In genomic region chr1:218330043-218330623, GRCh38 we compare ENCODE assay signal across 8 cellular contexts. TPM values are rescaled to one million over a fixed set of nuclear protein-coding genes. Genes with fewer than 3 reads are reported as not detected.
A peak's percentile ranks its signal among the peaks of the same experiment; 100 is the strongest.
DNase-seq lines count a peak whose midpoint lies in the region; ATAC-seq, FAIRE-seq and TF ChIP-seq lines count a peak whose summit lies in the region.

No MANE protein-coding gene starts in this region.

- H3K18ac ChIP-seq in neuronal stem cell (ENCODE audit: low read length) = no peak overlapping the region

- ATAC-seq in GM18498 (IDR thresholded peaks at IDR 0.05; ENCODE audit: unreplicated experiment) (peak; percentile 60), HG03442 (IDR thresholded peaks at IDR 0.05; ENCODE audit: unreplicated experiment) (peak; percentile 66)

- peak; percentile 54 for FAIRE-seq in endothelial cell of umbilical vein (lab: Jason Lieb, UNC)

- H2AK5ac ChIP-seq in neuronal stem cell (ENCODE audit: low read depth, low read length) = no peak overlapping the region

- POLR2A ChIA-PET in endothelial cell of umbilical vein (lab: Charles Lee) = no interaction called here

- no peak overlapping the region for H3K4ac ChIP-seq in neuronal stem cell (ENCODE audit: low read length)

- TF ChIP-seq POLR2A in endothelial cell of umbilical vein (IDR thresholded peaks at IDR 0.05; ENCODE audit: low read depth, low read length) = no peak

- dilution Hi-C loops in endothelial cell of umbilical vein (cut with MboI; ENCODE audit: extremely low pct_ligation_motif_present, low sequenced_read_pairs) = no loop called here

- no peak overlapping the region for H2BK120ac ChIP-seq in neuronal stem cell (ENCODE audit: low read depth, low read length)

- no peak overlapping the region for H2BK15ac ChIP-seq in neuronal stem cell (ENCODE audit: low read length)

- no peak overlapping the region for H2BK12ac ChIP-seq in neuronal stem cell (ENCODE audit: low read length)

- no TSS peak for BruUV-seq in endothelial cell of umbilical vein (replicated peaks; lab: Mats Ljungman, UMichigan)

- H3K9ac ChIP-seq in OCI-LY1 (ENCODE audit: low read length) = no peak overlapping the region
- H3K9ac ChIP-seq in endothelial cell of umbilical vein (replicated peaks; ENCODE audit: extremely low read depth, insufficient read depth, low read length) = peak overlapping the region; percentile 2
- no peak overlapping the region for H3K9ac ChIP-seq in neuronal stem cell (ENCODE audit: low read depth, low read length, poor library complexity)

- no peaks in the 10 kb centered on the region for H3K79me1 ChIP-seq in neuronal stem cell (ENCODE audit: low read depth, low read length)

- H3K27ac ChIP-seq in ACC112 (ENCODE audit: low read depth, low read length) (no peak overlapping the region), OCI-LY1 (ENCODE audit: low read depth, low read length, poor library complexity, severe bottlenecking) (no peak overlapping the region), endothelial cell of umbilical vein (ENCODE audit: insufficient read depth, low read depth, low read length) (no peak overlapping the region), osteoblast (ENCODE audit: low read depth, low read length) (peak overlapping the region; percentile 36), neuronal stem cell (replicated peaks; ENCODE audit: low read length) (no peak overlapping the region)

- H3K9me3 ChIP-seq in OCI-LY1 (ENCODE audit: low read length) = no peaks in the 10 kb centered on the region
- H3K9me3 ChIP-seq in endothelial cell of umbilical vein (replicated peaks; ENCODE audit: control insufficient read depth, insufficient read depth, low read length) = no peaks in the 10 kb centered on the region
- H3K9me3 ChIP-seq in osteoblast (ENCODE audit: low read depth, low read length) = no peaks in the 10 kb centered on the region
- no peaks in the 10 kb centered on the region for H3K9me3 ChIP-seq in neuronal stem cell (replicated peaks in 1 of 2; ENCODE audit: control insufficient read depth in 2 of 2, insufficient read depth in 1 of 2, low read depth in 1 of 2, low read length in 2 of 2)

- TF ChIP-seq CTCF in OCI-LY1 (IDR thresholded peaks at IDR 0.05; ENCODE audit: low read length) (peak; percentile 69; the same call in 1 of the 2 replicates), endothelial cell of umbilical vein (IDR thresholded peaks at IDR 0.05; ENCODE audit: extremely low read depth in 1 of 2, insufficient read depth in 1 of 2, low read depth in 1 of 2, low read length in 2 of 2) (peak; percentile 20 to 32), osteoblast (IDR thresholded peaks at IDR 0.05; ENCODE audit: extremely low read depth, low read depth, low read length) (peak; percentile 56)

- H3K36me3 ChIP-seq in ACC112 (ENCODE audit: insufficient read depth, low read length) (no peaks in the 10 kb centered on the region), OCI-LY1 (ENCODE audit: insufficient read depth, low read length) (peaks cover 14% of the 10 kb centered on the region; the same call in 1 of the 2 replicates), endothelial cell of umbilical vein (ENCODE audit: control insufficient read depth in 2 of 2, extremely low read depth in 1 of 2, insufficient read depth in 2 of 2, low read length in 2 of 2) (no peaks in the 10 kb centered on the region), osteoblast (ENCODE audit: insufficient read depth, low read length) (no peaks in the 10 kb centered on the region), neuronal stem cell (replicated peaks in 1 of 2; ENCODE audit: control insufficient read depth in 2 of 2, insufficient read depth in 2 of 2, low read length in 2 of 2) (peaks cover 0 to 28% of the 10 kb centered on the region in 2 donors)

- no peaks in the 10 kb centered on the region for H3K79me2 ChIP-seq in ACC112 (ENCODE audit: control insufficient read depth, insufficient read depth, low read length, unreplicated experiment)
- no peaks in the 10 kb centered on the region for H3K79me2 ChIP-seq in OCI-LY1 (ENCODE audit: insufficient read depth, low read length)
- peaks cover 2% of the 10 kb centered on the region for H3K79me2 ChIP-seq in endothelial cell of umbilical vein (ENCODE audit: control insufficient read depth, insufficient read depth, low read length)
- H3K79me2 ChIP-seq in osteoblast (ENCODE audit: insufficient read depth, low read length) = no peaks in the 10 kb centered on the region

- H3K23ac ChIP-seq in neuronal stem cell (ENCODE audit: low read depth, low read length, poor library complexity) = no peak overlapping the region

- WGBS in neuronal stem cell (ENCODE audit: extremely low coverage in 2 of 2, insufficient read length in 2 of 2, insufficient replicate concordance in 1 of 2), 2 donors = no CpG with 5 or more reads among the region's 4 CpGs

- no peaks in the 10 kb centered on the region for H3F3A ChIP-seq in OCI-LY1 (ENCODE audit: insufficient read depth, low read length)

- CTCF ChIA-PET in endothelial cell of umbilical vein (lab: Charles Lee) = interaction anchor here (0.6 to 6.0 kb wide), 54 partner anchors 9 to 1483 kb away, joined by 3 to 55 read pairs (median 3); partner anchors contain the start of gene RRP15

- H4K91ac ChIP-seq in neuronal stem cell (ENCODE audit: low read depth, low read length, poor library complexity) = no peak overlapping the region

- no peaks in the 10 kb centered on the region for H3K9me1 ChIP-seq in endothelial cell of umbilical vein (replicated peaks; ENCODE audit: control insufficient read depth, extremely low read depth, insufficient read depth, low read length)

- H3K4me1 ChIP-seq in ACC112 (ENCODE audit: control insufficient read depth, insufficient read depth, low read length, unreplicated experiment) (peaks cover 5% of the 10 kb centered on the region), OCI-LY1 (ENCODE audit: insufficient read depth, low read length, severe bottlenecking) (no peaks in the 10 kb centered on the region), endothelial cell of umbilical vein (ENCODE audit: control insufficient read depth, extremely low read depth, insufficient read depth, low read length) (peaks cover 2% of the 10 kb centered on the region), osteoblast (ENCODE audit: insufficient read depth, low read length) (no peaks in the 10 kb centered on the region), neuronal stem cell (ENCODE audit: control insufficient read depth in 2 of 2, insufficient read depth in 1 of 2, low read depth in 1 of 2, low read length in 2 of 2) (no peaks in the 10 kb centered on the region)

- no peak overlapping the region for H2BK5ac ChIP-seq in neuronal stem cell (ENCODE audit: low read length)

- H3K4me3 ChIP-seq in ACC112 (ENCODE audit: low read depth, low read length) = peak overlapping the region; percentile 52; the same call in 1 of the 2 replicates
- H3K4me3 ChIP-seq in OCI-LY1 (ENCODE audit: low read depth, low read length, poor library complexity, severe bottlenecking) = no peak overlapping the region
- H3K4me3 ChIP-seq in endothelial cell of umbilical vein (replicated peaks in 1 of 3; ENCODE audit: insufficient read depth in 1 of 3, low read depth in 1 of 3, low read length in 3 of 3) = no peak overlapping the region
- no peak overlapping the region for H3K4me3 ChIP-seq in osteoblast (ENCODE audit: insufficient read depth, low read length)
- H3K4me3 ChIP-seq in neuronal stem cell (ENCODE audit: low read length in 2 of 2) = no peak overlapping the region

- no peak overlapping the region for H3K14ac ChIP-seq in neuronal stem cell (ENCODE audit: low read length)

- H4K8ac ChIP-seq in neuronal stem cell (ENCODE audit: low read depth, low read length) = no peak overlapping the region

- H4K20me1 ChIP-seq in OCI-LY1 (ENCODE audit: insufficient read depth, low read length) = no peaks in the 10 kb centered on the region
- H4K20me1 ChIP-seq in endothelial cell of umbilical vein (replicated peaks; ENCODE audit: control insufficient read depth, extremely low read depth, insufficient read depth, low read length) = no peaks in the 10 kb centered on the region
- no peaks in the 10 kb centered on the region for H4K20me1 ChIP-seq in osteoblast (ENCODE audit: insufficient read depth, low read length)

- no peak overlapping the region for H3K4me2 ChIP-seq in OCI-LY1 (ENCODE audit: low read length)
- H3K4me2 ChIP-seq in endothelial cell of umbilical vein (ENCODE audit: insufficient read depth, low read length) = no peak overlapping the region
- H3K4me2 ChIP-seq in osteoblast (ENCODE audit: insufficient read depth, low read length) = no peak overlapping the region
- no peak overlapping the region for H3K4me2 ChIP-seq in neuronal stem cell (ENCODE audit: insufficient read depth, low read length, poor library complexity, severe bottlenecking)

- intact Hi-C loops in endothelial cell of umbilical vein (cut with micrococcal nuclease) = loop anchor here (1.0 to 10.0 kb wide), 10 partner anchors 262 to 1331 kb away; no protein-coding TSS in a partner anchor

- DNase-seq in endothelial cell of umbilical vein (ENCODE audit: low read depth, low spot score) = peak; percentile 64
- no peak for DNase-seq in osteoblast (ENCODE audit: insufficient read length, low spot score, missing footprints)
- no peak for DNase-seq in middle frontal gyrus (ENCODE audit: extremely low spot score, low spot score)
- no peak for DNase-seq in neuronal stem cell (ENCODE audit: low spot score)

- peak overlapping the region; percentile 39 for H2AFZ ChIP-seq in ACC112 (ENCODE audit: low read length, unreplicated experiment)
- H2AFZ ChIP-seq in OCI-LY1 (ENCODE audit: low read length) = no peak overlapping the region
- H2AFZ ChIP-seq in endothelial cell of umbilical vein (ENCODE audit: low read depth, low read length) = no peak overlapping the region
- H2AFZ ChIP-seq in osteoblast (ENCODE audit: low read length) = no peak overlapping the region
- H2AFZ ChIP-seq in neuronal stem cell (ENCODE audit: low read length) = no peak overlapping the region

- no peaks in the 10 kb centered on the region for H3K9me2 ChIP-seq in OCI-LY1 (ENCODE audit: low read depth, low read length)

- no peaks in the 10 kb centered on the region for H3K27me3 ChIP-seq in ACC112 (ENCODE audit: insufficient read depth, low read length)
- no peaks in the 10 kb centered on the region for H3K27me3 ChIP-seq in OCI-LY1 (ENCODE audit: insufficient read depth, low read length)
- no peaks in the 10 kb centered on the region for H3K27me3 ChIP-seq in endothelial cell of umbilical vein (ENCODE audit: control insufficient read depth in 2 of 2, insufficient read depth in 2 of 2, low read length in 2 of 2)
- no peaks in the 10 kb centered on the region for H3K27me3 ChIP-seq in osteoblast (ENCODE audit: insufficient read depth, low read length)
- H3K27me3 ChIP-seq in neuronal stem cell (ENCODE audit: control insufficient read depth in 3 of 3, insufficient read depth in 3 of 3, low read depth in 1 of 3, low read length in 3 of 3) = no peaks in the 10 kb centered on the region

RNA-seq across cellular contexts. Expression of gene TGFB2, which starts 15.0 kb away (rescaled TPM):
- total RNA-seq in endothelial cell of umbilical vein = 31.5 and 43.5 TPM in 2 replicates
- polyA plus RNA-seq in endothelial cell of umbilical vein = 21.2 TPM in 2 replicates
- polyA plus RNA-seq in endothelial cell of umbilical vein (2011; cell fraction: cytosol; rRNA removed) = 19.7 and 27.7 TPM in 2 replicates
- polyA plus RNA-seq in endothelial cell of umbilical vein (2011; cell fraction: nucleus; rRNA removed) = 30.8 and 39.2 TPM in 2 replicates
- polyA plus RNA-seq in endothelial cell of umbilical vein (2012) = 56.7 and 63.7 TPM in 2 replicates
- polyA minus RNA-seq in endothelial cell of umbilical vein = 62.2 and 63.2 TPM in 2 replicates
- not detected for polyA minus RNA-seq in endothelial cell of umbilical vein (2011; cell fraction: cytosol; rRNA and poly(A)+ RNA removed)
- polyA minus RNA-seq in endothelial cell of umbilical vein (2011; cell fraction: nucleus; rRNA and poly(A)+ RNA removed) = 60.3 and 100 TPM in 2 replicates
- total RNA-seq in osteoblast = 12.7 and 13.4 TPM in 2 replicates
- 1.5 TPM for polyA plus RNA-seq in neuronal stem cell (2013, experiment 1 of 2)
- 1.5 TPM for polyA plus RNA-seq in neuronal stem cell (2013, experiment 2 of 2)

RNA-seq across cellular contexts. Expression of gene RRP15, which starts 45.0 kb away (rescaled TPM):
- total RNA-seq in endothelial cell of umbilical vein (17.3 and 24.4 TPM in 2 replicates), osteoblast (5.9 and 10.9 TPM in 2 replicates)
- 0.84 and 1.0 TPM in 2 replicates for polyA plus RNA-seq in endothelial cell of umbilical vein
- 1.4 and 1.7 TPM in 2 replicates for polyA plus RNA-seq in endothelial cell of umbilical vein (2011; cell fraction: cytosol; rRNA removed)
- 2.4 and 2.9 TPM in 2 replicates for polyA plus RNA-seq in endothelial cell of umbilical vein (2011; cell fraction: nucleus; rRNA removed)
- 7.5 and 15.6 TPM in 2 replicates for polyA plus RNA-seq in endothelial cell of umbilical vein (2012)
- polyA minus RNA-seq in endothelial cell of umbilical vein = 2.5 and 3.1 TPM in 2 replicates
- 3.4 TPM for polyA minus RNA-seq in endothelial cell of umbilical vein (2011; cell fraction: cytosol; rRNA and poly(A)+ RNA removed)
- polyA minus RNA-seq in endothelial cell of umbilical vein (2011; cell fraction: nucleus; rRNA and poly(A)+ RNA removed) = 6.0 and 9.2 TPM in 2 replicates
- 33.4 TPM for polyA plus RNA-seq in neuronal stem cell (2013, experiment 1 of 2)
- polyA plus RNA-seq in neuronal stem cell (2013, experiment 2 of 2) = 34.8 TPM
